15 cellular contexts compared by ENCODE assay signal in genomic region chr5:82106806-82107205, GRCh38.
DNase-seq lines count a peak whose midpoint lies in the region; ATAC-seq and TF ChIP-seq lines count a peak whose summit lies in the region.
"Had no signal": no experiment of that assay in that cellular context is flagged by ENCODE, and none has a peak within 500 bp of the region (broad histone marks: within the 10 kb centered on the region; RNA-seq: fewer than 3 reads in every experiment).

No MANE protein-coding gene starts in this region.

- peak overlapping the region; percentile 76 for H3K27ac Mint-ChIP-seq in WTC11
- H3K27ac Mint-ChIP-seq: activated naive CD4-positive, alpha-beta T cell treated with anti-CD3 and anti-CD28 coated beads, Interleukin-2, amount 50 U/mL, for 72 hours; CD4-positive, CD25-positive, alpha-beta regulatory T cell had no signal

- no peaks in the 10 kb centered on the region for H3K36me3 Mint-ChIP-seq in WTC11
- H3K36me3 Mint-ChIP-seq: activated naive CD4-positive, alpha-beta T cell treated with anti-CD3 and anti-CD28 coated beads, Interleukin-2, amount 50 U/mL, for 72 hours; CD4-positive, CD25-positive, alpha-beta regulatory T cell had no signal

- H3K4me1 Mint-ChIP-seq in WTC11 = peaks cover 25% of the 10 kb centered on the region

- no peak for DNase-seq in Right ventricle myocardium inferior (ENCODE audit: missing footprints)
- no peak for DNase-seq in right atrium auricular region (ENCODE audit: low spot score)
- no peak for DNase-seq in WTC11 (ENCODE audit: low spot score)
- no peak for DNase-seq in uterus
- no peak for DNase-seq in effector CD8-positive, alpha-beta T cell (lab: John Stamatoyannopoulos, UW)
- DNase-seq in coronary artery (ENCODE audit: low spot score) = no peak
- DNase-seq: activated CD4-positive, alpha-beta T cell treated with anti-CD3 and anti-CD28 coated beads for 1 hour; activated T-cell treated with anti-CD3 and anti-CD28 coated beads for 4 hours; CD4-positive, CD25-positive, alpha-beta regulatory T cell; NCI-H2107; stimulated activated CD4-positive, alpha-beta T cell treated with anti-CD3 and anti-CD28 coated beads, Interleukin-4, amount 100 ng/mL, for 24 hours had no signal

- no peak for TF ChIP-seq POLR2A in uterus (IDR thresholded peaks at IDR 0.05)

- H3K27me3 Mint-ChIP-seq in WTC11 (ENCODE audit: low read depth) = no peaks in the 10 kb centered on the region
- H3K27me3 Mint-ChIP-seq: CD4-positive, CD25-positive, alpha-beta regulatory T cell had no signal

- H3K27ac ChIP-seq in right atrium auricular region (peak overlapping the region in 1 of 2 donors; percentile 7), iPS-18a (ENCODE audit: low read length) (no peak overlapping the region), uterus (peak overlapping the region; percentile 35 to 70), coronary artery (peak overlapping the region in 1 of 2 donors; percentile 14)
- H3K27ac ChIP-seq: neutrophil had no signal

- H3K9ac ChIP-seq in iPS-18a (ENCODE audit: low read length) = peak overlapping the region; percentile 1

- TF ChIP-seq CTCF in right atrium auricular region (IDR thresholded peaks at IDR 0.05) (no peak), WTC11 (IDR thresholded peaks at IDR 0.05) (no peak), uterus (IDR thresholded peaks at IDR 0.05) (no peak), coronary artery (IDR thresholded peaks at IDR 0.05) (no peak)

- no peak overlapping the region for H3K4me3 ChIP-seq in right atrium auricular region
- H3K4me3 ChIP-seq in iPS-18a (ENCODE audit: low read length) = no peak overlapping the region
- no peak overlapping the region for H3K4me3 ChIP-seq in uterus
- H3K4me3 ChIP-seq in coronary artery = no peak overlapping the region

- H3K9me3 Mint-ChIP-seq in WTC11 = no peaks in the 10 kb centered on the region
- H3K9me3 Mint-ChIP-seq: activated naive CD4-positive, alpha-beta T cell treated with anti-CD3 and anti-CD28 coated beads, Interleukin-2, amount 50 U/mL, for 72 hours had no signal

- intact Hi-C loops in Right ventricle myocardium inferior (cut with DNase I) (loop anchor here (5.0 kb wide), 1 partner anchor 55 kb away; no protein-coding TSS in a partner anchor), uterus (cut with DNase I; ENCODE audit: low total_unique reads) (no loop called here)

- no peaks in the 10 kb centered on the region for H3K9me3 ChIP-seq in right atrium auricular region
- H3K9me3 ChIP-seq in iPS-18a (ENCODE audit: control insufficient read depth, low read depth, low read length) = no peaks in the 10 kb centered on the region
- H3K9me3 ChIP-seq in uterus = no peaks in the 10 kb centered on the region
- H3K9me3 ChIP-seq: neutrophil had no signal

- H3K27me3 ChIP-seq in right atrium auricular region (no peaks in the 10 kb centered on the region), iPS-18a (ENCODE audit: control insufficient read depth, insufficient read depth, low read length) (no peaks in the 10 kb centered on the region), uterus (no peaks in the 10 kb centered on the region)
- H3K27me3 ChIP-seq: neutrophil had no signal

- CTCF ChIA-PET in WTC11 (lab: Charles Lee) = interaction anchor here (1.0 to 2.3 kb wide), 6 partner anchors 8 to 250 kb away, joined by 3 to 29 read pairs (median 6); no protein-coding TSS in a partner anchor

- POLR2A ChIA-PET in WTC11 (lab: Charles Lee) = interaction anchor here (0.5 kb wide), 1 partner anchor 70 kb away, joined by 6 read pairs; no protein-coding TSS in a partner anchor

- H3K4me1 ChIP-seq in right atrium auricular region = peaks cover 0 to 18% of the 10 kb centered on the region in 2 donors
- H3K4me1 ChIP-seq in iPS-18a (ENCODE audit: control insufficient read depth, low read depth, low read length) = peaks cover 18% of the 10 kb centered on the region
- peaks cover 0 to 6% of the 10 kb centered on the region in 2 donors for H3K4me1 ChIP-seq in uterus

- 0 out of 2 replicates have a peak overlapping the region, but pooled peaks have one; percentile 4 for H3K4me3 Mint-ChIP-seq in WTC11
- H3K4me3 Mint-ChIP-seq: CD4-positive, CD25-positive, alpha-beta regulatory T cell had no signal

- H3K36me3 ChIP-seq in right atrium auricular region (no peaks in the 10 kb centered on the region), iPS-18a (ENCODE audit: control insufficient read depth, low read depth, low read length) (no peaks in the 10 kb centered on the region), uterus (no peaks in the 10 kb centered on the region)
- H3K36me3 ChIP-seq: neutrophil had no signal

- ATAC-seq in Right ventricle myocardium inferior = peak; percentile 23
- peak; percentile 39 for ATAC-seq in WTC11
- ATAC-seq in HG03439 (IDR thresholded peaks at IDR 0.05; ENCODE audit: unreplicated experiment) = no peak

TF ChIP-seq in WTC11, 78 proteins besides CTCF, POLR2A, EP300 and RAD21 (continues in another document):
- TF ChIP-seq IRF1 (CRISPR knock-in tag; IDR thresholded peaks at IDR 0.05) (no peak), NFATC4 (CRISPR knock-in tag; IDR thresholded peaks at IDR 0.05) (no peak), ZNF263 (CRISPR knock-in tag; IDR thresholded peaks at IDR 0.05; ENCODE audit: low read depth) (no peak), ZNF671 (CRISPR knock-in tag; IDR thresholded peaks at IDR 0.05) (no peak), HMGXB4 (CRISPR knock-in tag; IDR thresholded peaks at IDR 0.05) (no peak), CREB1 (CRISPR knock-in tag; IDR thresholded peaks at IDR 0.05) (no peak), E2F1 (CRISPR knock-in tag; IDR thresholded peaks at IDR 0.05) (no peak), HMGA2 (CRISPR knock-in tag; IDR thresholded peaks at IDR 0.05) (no peak), ATF1 (CRISPR knock-in tag; IDR thresholded peaks at IDR 0.05) (no peak), AFF4 (CRISPR knock-in tag; IDR thresholded peaks at IDR 0.05; ENCODE audit: borderline replicate concordance) (no peak), FOXK1 (CRISPR knock-in tag; IDR thresholded peaks at IDR 0.05) (no peak)
